Comparison of ENCODE assay signal across 22 cellular contexts in the genomic region with DNA sequence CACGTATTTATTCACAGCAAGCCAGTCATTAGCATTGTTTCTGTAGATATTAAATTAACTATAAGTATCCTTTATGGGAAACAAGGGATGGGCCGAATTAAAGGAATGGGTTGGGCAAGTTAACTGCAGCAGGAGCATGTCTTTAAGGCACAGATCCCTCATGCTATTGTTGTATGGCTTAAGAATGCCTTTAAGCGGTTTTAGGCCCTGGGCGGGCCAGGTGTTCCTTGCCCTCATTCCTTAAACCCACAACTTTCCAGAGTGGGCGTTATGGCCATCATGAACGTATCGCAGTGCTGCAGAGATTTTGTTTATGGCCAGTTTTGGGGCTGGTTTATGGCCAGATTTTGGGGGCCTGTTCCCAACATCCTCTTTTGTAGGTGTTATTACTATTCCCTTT.
"Had no signal": no experiment of that assay in that cellular context is flagged by ENCODE, and none has a peak within 500 bp of the region (broad histone marks: within the 10 kb centered on the region; RNA-seq: fewer than 3 reads in every experiment).

No MANE protein-coding gene starts in this region.

- H3K36me3 ChIP-seq: SJCRH30 had no signal

- H3K9me3 ChIP-seq: SJCRH30 had no signal

- H3K9me3 Mint-ChIP-seq: IgD-negative memory B cell had no signal

- H3K27ac ChIP-seq: KMS-11, SJCRH30 had no signal

- H3K4me3 Mint-ChIP-seq: IgD-negative memory B cell had no signal

- ATAC-seq: K562, Panc1, PC-3, Right ventricle myocardium inferior, SK-N-SH treated with all-trans-retinoic acid at 6 μM for 48 hours had no signal

- H3K9ac ChIP-seq: KMS-11 had no signal

- H3K27me3 Mint-ChIP-seq: IgD-negative memory B cell had no signal

- H3K4me3 ChIP-seq: K562, SJCRH30 had no signal

- H3K4me1 ChIP-seq: SJCRH30 had no signal

- H3K4me2 ChIP-seq: KMS-11 had no signal

- DNase-seq: Kasumi-1, MM.1S, NCI-H1092 treated with DMSO at 0.1 percent for 48 hours, NCI-H1436, NCI-H187, NCI-H2029, NCI-H2081 treated with DMSO at 0.1 percent for 48 hours, NCI-H2171, NCI-H226, NCI-H446, NCI-H510A, NCI-H69, NCI-H774, PC-3, SHP77 treated with DMSO at 0.1 percent for 48 hours, SJCRH30 had no signal

- H3K27me3 ChIP-seq: SJCRH30 had no signal

- H3K27ac Mint-ChIP-seq: IgD-negative memory B cell had no signal
